2 cellular contexts compared by ENCODE assay signal in genomic region chr2:8642332-8643078, GRCh38.
TF ChIP-seq lines count a peak whose summit lies in the region.

No MANE protein-coding gene starts in this region.

TF ChIP-seq in GM23338, 12 proteins besides CTCF, POLR2A, EP300 and RAD21 (continued from another document):
- 0 out of 2 replicates have a peak, but pooled peaks have one; percentile 64 for TF ChIP-seq ZNF114 (CRISPR knock-in tag; IDR thresholded peaks at IDR 0.05)
- TF ChIP-seq JUNB (IDR thresholded peaks at IDR 0.05; ENCODE audit: unreplicated experiment): no peak

TF ChIP-seq in WTC11, 78 proteins besides CTCF, POLR2A, EP300 and RAD21:
- TF ChIP-seq, protein P1, sequence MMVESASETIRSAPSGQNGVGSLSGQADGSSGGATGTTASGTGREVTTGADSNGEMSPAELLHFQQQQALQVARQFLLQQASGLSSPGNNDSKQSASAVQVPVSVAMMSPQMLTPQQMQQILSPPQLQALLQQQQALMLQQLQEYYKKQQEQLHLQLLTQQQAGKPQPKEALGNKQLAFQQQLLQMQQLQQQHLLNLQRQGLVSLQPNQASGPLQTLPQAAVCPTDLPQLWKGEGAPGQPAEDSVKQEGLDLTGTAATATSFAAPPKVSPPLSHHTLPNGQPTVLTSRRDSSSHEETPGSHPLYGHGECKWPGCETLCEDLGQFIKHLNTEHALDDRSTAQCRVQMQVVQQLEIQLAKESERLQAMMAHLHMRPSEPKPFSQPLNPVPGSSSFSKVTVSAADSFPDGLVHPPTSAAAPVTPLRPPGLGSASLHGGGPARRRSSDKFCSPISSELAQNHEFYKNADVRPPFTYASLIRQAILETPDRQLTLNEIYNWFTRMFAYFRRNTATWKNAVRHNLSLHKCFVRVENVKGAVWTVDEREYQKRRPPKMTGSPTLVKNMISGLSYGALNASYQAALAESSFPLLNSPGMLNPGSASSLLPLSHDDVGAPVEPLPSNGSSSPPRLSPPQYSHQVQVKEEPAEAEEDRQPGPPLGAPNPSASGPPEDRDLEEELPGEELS (CRISPR knock-in tag; IDR thresholded peaks at IDR 0.05): no peak
- TF ChIP-seq, protein P2, sequence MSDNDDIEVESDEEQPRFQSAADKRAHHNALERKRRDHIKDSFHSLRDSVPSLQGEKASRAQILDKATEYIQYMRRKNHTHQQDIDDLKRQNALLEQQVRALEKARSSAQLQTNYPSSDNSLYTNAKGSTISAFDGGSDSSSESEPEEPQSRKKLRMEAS (CRISPR knock-in tag; IDR thresholded peaks at IDR 0.05): 0 out of 2 replicates have a peak, but pooled peaks have one; percentile 29
